In the genomic region with DNA sequence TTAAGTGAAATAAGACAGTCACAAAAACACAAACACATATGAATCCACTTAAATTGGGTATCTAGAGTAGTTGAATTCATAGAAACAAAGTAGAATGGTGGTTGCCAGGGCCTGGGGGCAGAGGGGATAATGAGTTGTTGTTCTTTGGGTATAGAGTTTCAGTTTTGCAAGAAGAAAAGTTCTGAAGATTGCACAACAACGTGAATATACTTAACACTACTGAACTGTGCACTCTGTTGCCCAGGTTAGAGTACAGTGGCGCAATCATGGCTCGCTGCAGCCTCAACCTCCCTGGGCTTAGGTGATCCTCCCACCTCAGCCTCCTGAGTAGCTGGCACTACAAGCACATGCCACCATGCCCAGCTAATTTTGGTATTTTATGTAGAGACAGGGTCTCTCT, we compare ENCODE assay signal across 1 cellular context.
TF ChIP-seq lines count a peak whose summit lies in the region.

No MANE protein-coding gene starts in this region.

TF ChIP-seq in HepG2, 621 proteins besides CTCF, POLR2A, EP300 and RAD21 (continued from another document and continues in another):
- TF ChIP-seq THAP11 (CRISPR knock-in tag; IDR thresholded peaks at IDR 0.05), result peak; percentile 73
- no peak for TF ChIP-seq ZNF781 (CRISPR knock-in tag; IDR thresholded peaks at IDR 0.05; ENCODE audit: borderline replicate concordance, not compliant biosample characterization)
- TF ChIP-seq, protein P1, sequence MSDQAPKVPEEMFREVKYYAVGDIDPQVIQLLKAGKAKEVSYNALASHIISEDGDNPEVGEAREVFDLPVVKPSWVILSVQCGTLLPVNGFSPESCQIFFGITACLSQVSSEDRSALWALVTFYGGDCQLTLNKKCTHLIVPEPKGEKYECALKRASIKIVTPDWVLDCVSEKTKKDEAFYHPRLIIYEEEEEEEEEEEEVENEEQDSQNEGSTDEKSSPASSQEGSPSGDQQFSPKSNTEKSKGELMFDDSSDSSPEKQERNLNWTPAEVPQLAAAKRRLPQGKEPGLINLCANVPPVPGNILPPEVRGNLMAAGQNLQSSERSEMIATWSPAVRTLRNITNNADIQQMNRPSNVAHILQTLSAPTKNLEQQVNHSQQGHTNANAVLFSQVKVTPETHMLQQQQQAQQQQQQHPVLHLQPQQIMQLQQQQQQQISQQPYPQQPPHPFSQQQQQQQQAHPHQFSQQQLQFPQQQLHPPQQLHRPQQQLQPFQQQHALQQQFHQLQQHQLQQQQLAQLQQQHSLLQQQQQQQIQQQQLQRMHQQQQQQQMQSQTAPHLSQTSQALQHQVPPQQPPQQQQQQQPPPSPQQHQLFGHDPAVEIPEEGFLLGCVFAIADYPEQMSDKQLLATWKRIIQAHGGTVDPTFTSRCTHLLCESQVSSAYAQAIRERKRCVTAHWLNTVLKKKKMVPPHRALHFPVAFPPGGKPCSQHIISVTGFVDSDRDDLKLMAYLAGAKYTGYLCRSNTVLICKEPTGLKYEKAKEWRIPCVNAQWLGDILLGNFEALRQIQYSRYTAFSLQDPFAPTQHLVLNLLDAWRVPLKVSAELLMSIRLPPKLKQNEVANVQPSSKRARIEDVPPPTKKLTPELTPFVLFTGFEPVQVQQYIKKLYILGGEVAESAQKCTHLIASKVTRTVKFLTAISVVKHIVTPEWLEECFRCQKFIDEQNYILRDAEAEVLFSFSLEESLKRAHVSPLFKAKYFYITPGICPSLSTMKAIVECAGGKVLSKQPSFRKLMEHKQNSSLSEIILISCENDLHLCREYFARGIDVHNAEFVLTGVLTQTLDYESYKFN (CRISPR knock-in tag; conservative IDR thresholded peaks at IDR 0.05), result peak; percentile 87
- TF ChIP-seq RXRA (CRISPR knock-in tag; IDR thresholded peaks at IDR 0.05), result peak; percentile 60; the same call in 1 of the 2 replicates
- TF ChIP-seq DDIT3 (CRISPR knock-in tag; IDR thresholded peaks at IDR 0.05), result no peak
- TF ChIP-seq IRF1 (CRISPR knock-in tag; IDR thresholded peaks at IDR 0.05; ENCODE audit: low read depth), result no peak
- TF ChIP-seq TBP (CRISPR knock-in tag; IDR thresholded peaks at IDR 0.05), result no peak
- TF ChIP-seq ZNF503 (CRISPR knock-in tag; IDR thresholded peaks at IDR 0.05), result no peak
- no peak for TF ChIP-seq ZNF230 (CRISPR knock-in tag; IDR thresholded peaks at IDR 0.05)
- TF ChIP-seq ZNF790 (CRISPR knock-in tag; IDR thresholded peaks at IDR 0.05; ENCODE audit: borderline replicate concordance), result no peak
- peak; percentile 67; the same call in 1 of the 2 replicates for TF ChIP-seq ZNF670 (CRISPR knock-in tag; IDR thresholded peaks at IDR 0.05; ENCODE audit: borderline replicate concordance)
- TF ChIP-seq ZNF75D (CRISPR knock-in tag; IDR thresholded peaks at IDR 0.05; ENCODE audit: borderline replicate concordance), result no peak
- TF ChIP-seq KDM3A (CRISPR knock-in tag; IDR thresholded peaks at IDR 0.05; ENCODE audit: low read depth), result peak; percentile 92
- TF ChIP-seq EED (CRISPR knock-in tag; IDR thresholded peaks at IDR 0.05), result no peak
- peak; percentile 93 for TF ChIP-seq ZBTB43 (CRISPR knock-in tag; conservative IDR thresholded peaks at IDR 0.05)
- TF ChIP-seq SIN3A (IDR thresholded peaks at IDR 0.05; ENCODE audit: borderline replicate concordance, low read depth, low read length), result no peak
- TF ChIP-seq AKNA (CRISPR knock-in tag; IDR thresholded peaks at IDR 0.05; ENCODE audit: borderline replicate concordance), result no peak
- TF ChIP-seq NFATC3 (CRISPR knock-in tag; IDR thresholded peaks at IDR 0.05), result no peak
- TF ChIP-seq TEF (CRISPR knock-in tag; IDR thresholded peaks at IDR 0.05), result 0 out of 2 replicates have a peak, but pooled peaks have one; percentile 37
- TF ChIP-seq, protein P2, sequence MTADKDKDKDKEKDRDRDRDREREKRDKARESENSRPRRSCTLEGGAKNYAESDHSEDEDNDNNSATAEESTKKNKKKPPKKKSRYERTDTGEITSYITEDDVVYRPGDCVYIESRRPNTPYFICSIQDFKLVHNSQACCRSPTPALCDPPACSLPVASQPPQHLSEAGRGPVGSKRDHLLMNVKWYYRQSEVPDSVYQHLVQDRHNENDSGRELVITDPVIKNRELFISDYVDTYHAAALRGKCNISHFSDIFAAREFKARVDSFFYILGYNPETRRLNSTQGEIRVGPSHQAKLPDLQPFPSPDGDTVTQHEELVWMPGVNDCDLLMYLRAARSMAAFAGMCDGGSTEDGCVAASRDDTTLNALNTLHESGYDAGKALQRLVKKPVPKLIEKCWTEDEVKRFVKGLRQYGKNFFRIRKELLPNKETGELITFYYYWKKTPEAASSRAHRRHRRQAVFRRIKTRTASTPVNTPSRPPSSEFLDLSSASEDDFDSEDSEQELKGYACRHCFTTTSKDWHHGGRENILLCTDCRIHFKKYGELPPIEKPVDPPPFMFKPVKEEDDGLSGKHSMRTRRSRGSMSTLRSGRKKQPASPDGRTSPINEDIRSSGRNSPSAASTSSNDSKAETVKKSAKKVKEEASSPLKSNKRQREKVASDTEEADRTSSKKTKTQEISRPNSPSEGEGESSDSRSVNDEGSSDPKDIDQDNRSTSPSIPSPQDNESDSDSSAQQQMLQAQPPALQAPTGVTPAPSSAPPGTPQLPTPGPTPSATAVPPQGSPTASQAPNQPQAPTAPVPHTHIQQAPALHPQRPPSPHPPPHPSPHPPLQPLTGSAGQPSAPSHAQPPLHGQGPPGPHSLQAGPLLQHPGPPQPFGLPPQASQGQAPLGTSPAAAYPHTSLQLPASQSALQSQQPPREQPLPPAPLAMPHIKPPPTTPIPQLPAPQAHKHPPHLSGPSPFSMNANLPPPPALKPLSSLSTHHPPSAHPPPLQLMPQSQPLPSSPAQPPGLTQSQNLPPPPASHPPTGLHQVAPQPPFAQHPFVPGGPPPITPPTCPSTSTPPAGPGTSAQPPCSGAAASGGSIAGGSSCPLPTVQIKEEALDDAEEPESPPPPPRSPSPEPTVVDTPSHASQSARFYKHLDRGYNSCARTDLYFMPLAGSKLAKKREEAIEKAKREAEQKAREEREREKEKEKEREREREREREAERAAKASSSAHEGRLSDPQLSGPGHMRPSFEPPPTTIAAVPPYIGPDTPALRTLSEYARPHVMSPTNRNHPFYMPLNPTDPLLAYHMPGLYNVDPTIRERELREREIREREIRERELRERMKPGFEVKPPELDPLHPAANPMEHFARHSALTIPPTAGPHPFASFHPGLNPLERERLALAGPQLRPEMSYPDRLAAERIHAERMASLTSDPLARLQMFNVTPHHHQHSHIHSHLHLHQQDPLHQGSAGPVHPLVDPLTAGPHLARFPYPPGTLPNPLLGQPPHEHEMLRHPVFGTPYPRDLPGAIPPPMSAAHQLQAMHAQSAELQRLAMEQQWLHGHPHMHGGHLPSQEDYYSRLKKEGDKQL (CRISPR knock-in tag; IDR thresholded peaks at IDR 0.05; ENCODE audit: low read depth), result peak; percentile 71
- no peak for TF ChIP-seq CAMTA2 (CRISPR knock-in tag; IDR thresholded peaks at IDR 0.05; ENCODE audit: borderline replicate concordance)
- no peak for TF ChIP-seq PAX8 (CRISPR knock-in tag; IDR thresholded peaks at IDR 0.05; ENCODE audit: borderline replicate concordance)
- no peak for TF ChIP-seq RARG (CRISPR knock-in tag; IDR thresholded peaks at IDR 0.05; ENCODE audit: low read depth)
- no peak for TF ChIP-seq ZNF775 (CRISPR knock-in tag; IDR thresholded peaks at IDR 0.05; ENCODE audit: borderline replicate concordance)
- no peak for TF ChIP-seq KLF12 (CRISPR knock-in tag; IDR thresholded peaks at IDR 0.05; ENCODE audit: borderline replicate concordance)
- TF ChIP-seq ZBTB34 (CRISPR knock-in tag; IDR thresholded peaks at IDR 0.05), result no peak
- no peak for TF ChIP-seq ZNF616 (CRISPR knock-in tag; IDR thresholded peaks at IDR 0.05; ENCODE audit: low read depth)
- TF ChIP-seq ZNF224 (CRISPR knock-in tag; IDR thresholded peaks at IDR 0.05), result no peak
- 0 out of 2 replicates have a peak, but pooled peaks have one; percentile 25 for TF ChIP-seq AKAP8 (CRISPR knock-in tag; IDR thresholded peaks at IDR 0.05)
- TF ChIP-seq SP5 (CRISPR knock-in tag; IDR thresholded peaks at IDR 0.05; ENCODE audit: borderline replicate concordance, low read depth), result no peak; the same call in 1 of the 2 replicates
- no peak for TF ChIP-seq ZNF776 (CRISPR knock-in tag; IDR thresholded peaks at IDR 0.05)
- TF ChIP-seq TFDP2 (CRISPR knock-in tag; IDR thresholded peaks at IDR 0.05), result no peak
- TF ChIP-seq MIXL1 (CRISPR knock-in tag; IDR thresholded peaks at IDR 0.05), result peak; percentile 86
